ENCODE assay signal across 9 cellular contexts in the genomic region with DNA sequence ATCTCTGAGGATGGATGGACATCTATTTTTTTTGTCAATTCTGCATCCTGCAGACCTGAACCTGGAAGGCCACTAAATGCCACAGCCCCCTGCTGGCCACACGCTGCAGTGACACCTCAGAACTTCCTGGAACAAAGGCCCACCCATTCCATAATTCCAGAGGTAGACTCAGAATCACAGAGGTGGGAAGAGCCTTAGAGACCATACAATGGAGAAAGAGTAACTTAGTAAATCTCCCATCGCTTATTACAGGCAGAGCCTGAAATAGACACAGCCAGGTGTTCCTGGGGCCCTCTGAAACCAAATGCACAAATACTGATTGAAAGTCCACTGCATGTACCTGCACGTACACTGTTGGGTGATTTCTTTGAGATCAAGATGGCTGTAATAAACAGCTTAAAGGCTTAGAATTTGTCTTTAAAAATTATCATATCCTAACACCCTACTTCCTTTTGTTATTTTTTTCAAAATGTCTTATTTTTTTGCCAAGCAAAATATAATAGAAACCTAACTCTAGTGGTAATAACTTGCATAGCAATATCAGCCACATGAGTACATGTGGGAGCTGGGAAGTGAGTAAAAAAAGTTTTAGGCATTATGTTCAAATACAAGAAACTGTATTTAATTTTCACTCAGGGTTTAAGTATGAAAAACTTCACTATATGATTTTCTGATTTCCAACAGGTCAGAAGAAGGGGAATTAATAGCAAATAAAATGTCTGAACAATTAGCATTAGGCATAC.
DNase-seq lines count a peak whose midpoint lies in the region; ATAC-seq, FAIRE-seq and TF ChIP-seq lines count a peak whose summit lies in the region.
"Had no signal": no experiment of that assay in that cellular context is flagged by ENCODE, and none has a peak within 500 bp of the region (broad histone marks: within the 10 kb centered on the region; RNA-seq: fewer than 3 reads in every experiment).

No MANE protein-coding gene starts in this region.

- POLR2A ChIA-PET in HepG2 (lab: Yijun Ruan, JAX), result no interaction called here

- TF ChIP-seq RAD21 in Ishikawa (IDR thresholded peaks at IDR 0.05; ENCODE audit: low read depth) (peak; percentile 76), HepG2 (CRISPR knock-in tag; IDR thresholded peaks at IDR 0.05) (peak; percentile 46; the same call in 1 of the 2 replicates)

- H3K4me2 ChIP-seq in mammary epithelial cell (ENCODE audit: insufficient read depth, low read depth, low read length) (no peak overlapping the region), HepG2 (ENCODE audit: low read depth, low read length) (peak overlapping the region; percentile 82)
- H3K4me2 ChIP-seq: BLaER1 treated with 17β-estradiol and CSF1 and Interleukin-3, amounts not matched to agents 10 nM and 100 nM had no signal

- H3K27ac ChIP-seq in mammary epithelial cell (ENCODE audit: insufficient read depth, low read depth, low read length) (no peak overlapping the region), HepG2 (ENCODE audit: extremely low read length, insufficient read depth, low read length) (no peak overlapping the region)
- H3K27ac ChIP-seq: BLaER1 treated with 17β-estradiol and CSF1 and Interleukin-3, amounts not matched to agents 10 nM and 100 nM had no signal

- H3K4me1 ChIP-seq in mammary epithelial cell (ENCODE audit: insufficient read depth, low read length) (peaks cover 30% of the 10 kb centered on the region), HepG2 (ENCODE audit: insufficient read depth, low read length) (no peaks in the 10 kb centered on the region)

- TF ChIP-seq EP300 in Ishikawa (IDR thresholded peaks at IDR 0.05; ENCODE audit: borderline replicate concordance) (no peak), HepG2 (IDR thresholded peaks at IDR 0.05; ENCODE audit: low read depth in 2 of 2, low read length in 2 of 2) (no peak), HepG2 (CRISPR knock-in tag; IDR thresholded peaks at IDR 0.05; ENCODE audit: borderline replicate concordance) (no peak)

- CTCF ChIA-PET in mammary epithelial cell (lab: Charles Lee; ENCODE audit: low non-redundant PET) (interaction anchor here (0.5 kb wide), 1 partner anchor 348 kb away, joined by 3 read pairs; no protein-coding TSS in a partner anchor), HepG2 (lab: Yijun Ruan, JAX; ENCODE audit: low intra/inter-chr PET ratio, low total read pairs) (interaction anchor here (0.9 kb wide), 1 partner anchor 347 kb away, joined by 5 read pairs; no protein-coding TSS in a partner anchor)

- H3K9ac ChIP-seq in mammary epithelial cell (ENCODE audit: insufficient read depth, low read length), result no peak overlapping the region
- peak overlapping the region; percentile 23; the same call in 1 of the 2 replicates for H3K9ac ChIP-seq in HepG2 (ENCODE audit: insufficient read depth, low read depth, low read length)
- H3K9ac ChIP-seq: BLaER1 treated with 17β-estradiol and CSF1 and Interleukin-3, amounts not matched to agents 10 nM and 100 nM had no signal

- no peaks in the 10 kb centered on the region for H3K79me2 ChIP-seq in mammary epithelial cell (ENCODE audit: insufficient read depth, low read length)
- no peaks in the 10 kb centered on the region for H3K79me2 ChIP-seq in HepG2 (ENCODE audit: insufficient read depth, low read length)

- TF ChIP-seq POLR2A in HepG2 (IDR thresholded peaks at IDR 0.05; ENCODE audit: insufficient read depth in 1 of 2, low read depth in 2 of 2, low read length in 2 of 2), result no peak

- in situ Hi-C loops in mammary epithelial cell (cut with MboI; ENCODE audit: low sequenced_read_pairs in 2 of 2) (loop anchor here in 1 of 2 donors (25.0 kb wide), 1 partner anchor 122 kb away; no protein-coding TSS in a partner anchor), HepG2 (cut with HindIII; ENCODE audit: extremely low pct_ligation_motif_present, low pct_unique_long_range_greater_than_20kb) (loop anchor here (25.0 kb wide), 1 partner anchor 522 kb away; no protein-coding TSS in a partner anchor)

- no TSS peak for BruUV-seq in mammary epithelial cell (replicated peaks; lab: Mats Ljungman, UMichigan)
- no TSS peak for BruUV-seq in HepG2 (replicated peaks; lab: Mats Ljungman, UMichigan)

- H3K9me3 ChIP-seq in mammary epithelial cell (replicated peaks; ENCODE audit: insufficient read depth, low read length) (no peaks in the 10 kb centered on the region), HepG2 (ENCODE audit: low read length) (no peaks in the 10 kb centered on the region)

- peak overlapping the region; percentile 63 for H2AFZ ChIP-seq in mammary epithelial cell (ENCODE audit: low read depth, low read length)
- H2AFZ ChIP-seq in HepG2 (ENCODE audit: low read length), result peak overlapping the region; percentile 35

- intact Hi-C loops in mammary epithelial cell (cut with micrococcal nuclease) (loop anchor here (1.0 to 2.0 kb wide), 4 partner anchors 27 to 192 kb away; a partner anchor contains a TSS), HepG2 (cut with micrococcal nuclease; ENCODE audit: unreplicated experiment) (loop anchor here (1.0 to 10.0 kb wide), 3 partner anchors 177 to 525 kb away; a partner anchor contains a TSS)

- 67% methylated on average over 3 of the region's 3 CpGs for WGBS in mammary epithelial cell (ENCODE audit: low coverage, missing lambda C conversion rate)
- 3% methylated on average over 3 of the region's 3 CpGs for WGBS in HepG2 (ENCODE audit: low lambda C conversion rate)

- no peaks in the 10 kb centered on the region for H3K27me3 ChIP-seq in mammary epithelial cell (ENCODE audit: insufficient read depth, low read length)
- no peaks in the 10 kb centered on the region for H3K27me3 ChIP-seq in HepG2 (ENCODE audit: control insufficient read depth in 1 of 2, insufficient read depth in 2 of 2, low read length in 2 of 2)
- H3K27me3 ChIP-seq: BLaER1 treated with 17β-estradiol and CSF1 and Interleukin-3, amounts not matched to agents 10 nM and 100 nM had no signal

- DNase-seq in NCI-H1105 treated with DMSO at 0.1 percent for 48 hours (lab: John Stamatoyannopoulos, UW) (peak; percentile 38), NCI-H1105 (lab: John Stamatoyannopoulos, UW) (no peak), T-helper 2 cell (peak in 4 of 5 experiments; percentile 13 to 39 (median 25)), mammary epithelial cell (peak; percentile 41), HepG2 (ENCODE audit: low spot score) (peak; percentile 48)
- peak; percentile 11 for DNase-seq in stimulated activated naive CD4-positive, alpha-beta T cell treated with Interleukin-2 at 50 U/mL for 16 hours (lab: John Stamatoyannopoulos, UW)

- H3K36me3 ChIP-seq in mammary epithelial cell (ENCODE audit: insufficient read depth, low read length), result no peaks in the 10 kb centered on the region
- no peaks in the 10 kb centered on the region for H3K36me3 ChIP-seq in HepG2 (replicated peaks in 1 of 2; ENCODE audit: control insufficient read depth in 1 of 2, insufficient read depth in 2 of 2, low read length in 2 of 2)
- H3K36me3 ChIP-seq: BLaER1 treated with 17β-estradiol and CSF1 and Interleukin-3, amounts not matched to agents 10 nM and 100 nM had no signal

- ATAC-seq in GM21619 (IDR thresholded peaks at IDR 0.05; ENCODE audit: unreplicated experiment) (peak; percentile 77), HepG2 (peak; percentile 98)

- H3K4me3 ChIP-seq in mammary epithelial cell (replicated peaks in 1 of 3; ENCODE audit: insufficient read depth in 1 of 3, low read depth in 2 of 3, low read length in 3 of 3) (no peak overlapping the region), HepG2 (replicated peaks in 1 of 3; ENCODE audit: insufficient read depth in 1 of 3, low read depth in 2 of 3, low read length in 3 of 3) (peak overlapping the region in 1 of 3 experiments; percentile 20; a peak in 2 of 6 replicates)
- H3K4me3 ChIP-seq: BLaER1 treated with 17β-estradiol and CSF1 and Interleukin-3, amounts not matched to agents 10 nM and 100 nM had no signal

- H4K20me1 ChIP-seq in mammary epithelial cell (ENCODE audit: insufficient read depth, low read length) (no peaks in the 10 kb centered on the region), HepG2 (ENCODE audit: insufficient read depth, low read length) (no peaks in the 10 kb centered on the region)
- H4K20me1 ChIP-seq: BLaER1 treated with 17β-estradiol and CSF1 and Interleukin-3, amounts not matched to agents 10 nM and 100 nM had no signal

- peak; percentile 70 for FAIRE-seq in HepG2 (lab: Jason Lieb, UNC)

- dilution Hi-C loops in mammary epithelial cell (cut with HindIII; ENCODE audit: low sequenced_read_pairs), result loop anchor here (10.0 kb wide), 2 partner anchors 65 to 125 kb away; no protein-coding TSS in a partner anchor

- peak; percentile 88 to 95 for TF ChIP-seq CTCF in mammary epithelial cell (conservative IDR thresholded peaks at IDR 0.05 in 1 of 2, IDR thresholded peaks at IDR 0.05 in 1 of 2; ENCODE audit: extremely low read depth in 1 of 2, insufficient read depth in 1 of 2, low read depth in 1 of 2, low read length in 2 of 2)
- peak; percentile 88 for TF ChIP-seq CTCF in HepG2 (CRISPR knock-in tag; IDR thresholded peaks at IDR 0.05)

TF ChIP-seq in Ishikawa, 13 proteins besides CTCF, POLR2A, EP300 and RAD21:
- no peak for TF ChIP-seq YY1 (IDR thresholded peaks at IDR 0.05; ENCODE audit: low read depth)
- no peak for TF ChIP-seq EGR1 (IDR thresholded peaks at IDR 0.05)
- TF ChIP-seq NFIC (IDR thresholded peaks at IDR 0.05), result no peak
- no peak for TF ChIP-seq TCF12 (IDR thresholded peaks at IDR 0.05; ENCODE audit: low read depth)
- TF ChIP-seq CREB1 (IDR thresholded peaks at IDR 0.05; ENCODE audit: low read depth), result no peak
- no peak for TF ChIP-seq FOXM1 (IDR thresholded peaks at IDR 0.05; ENCODE audit: borderline replicate concordance, low read depth)
TF ChIP-seq in Ishikawa: peak in this region for 0.

TF ChIP-seq in HepG2, 621 proteins besides CTCF, POLR2A, EP300 and RAD21 (continues in another document):
- no peak for TF ChIP-seq IRX3 (CRISPR knock-in tag; IDR thresholded peaks at IDR 0.05; ENCODE audit: borderline replicate concordance, low read depth)
- no peak for TF ChIP-seq SNAPC2 (CRISPR knock-in tag; IDR thresholded peaks at IDR 0.05)
- peak; percentile 80 for TF ChIP-seq ELF1 (CRISPR knock-in tag; IDR thresholded peaks at IDR 0.05)
- TF ChIP-seq KAT8 (CRISPR knock-in tag; IDR thresholded peaks at IDR 0.05), result 0 out of 2 replicates have a peak, but pooled peaks have one; percentile 50
- 0 out of 2 replicates have a peak, but pooled peaks have one; percentile 30 for TF ChIP-seq FOXJ3 (CRISPR knock-in tag; IDR thresholded peaks at IDR 0.05; ENCODE audit: borderline replicate concordance)
- no peak for TF ChIP-seq ZNF747 (CRISPR knock-in tag; IDR thresholded peaks at IDR 0.05; ENCODE audit: borderline replicate concordance)
